9 cellular contexts compared by ENCODE assay signal in genomic region chr16:23642246-23642774, GRCh38. TPM values are rescaled to one million over a fixed set of nuclear protein-coding genes. Genes with fewer than 3 reads are reported as not detected.
DNase-seq lines count a peak whose midpoint lies in the region; ATAC-seq and TF ChIP-seq lines count a peak whose summit lies in the region.
"Had no signal": no experiment of that assay in that cellular context is flagged by ENCODE, and none has a peak within 500 bp of the region (broad histone marks: within the 10 kb centered on the region; RNA-seq: fewer than 3 reads in every experiment).

No MANE protein-coding gene starts in this region.

- no peak overlapping the region for H2BK120ac ChIP-seq in IMR-90 (ENCODE audit: low read depth, low read length)

- WGBS in IMR-90 (ENCODE audit: extremely low coverage in 2 of 2, insufficient read length in 1 of 2), 2 experiments: no CpG with 5 or more reads among the region's 14 CpGs

- no peaks in the 10 kb centered on the region for H3K9me3 ChIP-seq in IMR-90 (ENCODE audit: control insufficient read depth, insufficient read depth, low read length)
- H3K9me3 ChIP-seq in muscle layer of colon (ENCODE audit: low read length): no peaks in the 10 kb centered on the region

- CTCF ChIA-PET in IMR-90 (lab: Yijun Ruan, JAX): no interaction called here

- no peak for ATAC-seq in IMR-90 (ENCODE audit: low read depth)

- peak overlapping the region; percentile 11 for H3K23ac ChIP-seq in IMR-90 (ENCODE audit: low read depth, low read length)

- H3K4me1 ChIP-seq in ACC112 (ENCODE audit: control insufficient read depth, insufficient read depth, low read length, unreplicated experiment) (peaks cover 6% of the 10 kb centered on the region), IMR-90 (ENCODE audit: control insufficient read depth, insufficient read depth, low read length) (peaks cover 4% of the 10 kb centered on the region; the same call in 1 of the 2 replicates), muscle layer of colon (ENCODE audit: insufficient read depth, low read length) (peaks cover 20% of the 10 kb centered on the region)

- no peak overlapping the region for H3K4ac ChIP-seq in IMR-90 (ENCODE audit: low read depth, low read length)

- BruUV-seq in IMR-90 (replicated peaks; lab: Mats Ljungman, UMichigan): no TSS peak

- TF ChIP-seq RAD21 in IMR-90 (IDR thresholded peaks at IDR 0.05; ENCODE audit: low read length): no peak

- no peak overlapping the region for H4K5ac ChIP-seq in IMR-90 (ENCODE audit: low read depth, low read length)

- no peak for DNase-seq in IMR-90
- DNase-seq in cardiac fibroblast (ENCODE audit: low read depth in 2 of 2): peak in 1 of 2 donors; percentile 9
- DNase-seq in ACHN: no peak
- no peak for DNase-seq in epidermal melanocyte (ENCODE audit: insufficient read length, low spot score)
- no peak for DNase-seq in SHP77 (lab: John Stamatoyannopoulos, UW)
- DNase-seq in ureter (ENCODE audit: low spot score): no peak
- DNase-seq: NCI-H2171 treated with DMSO at 0.1 percent for 48 hours had no signal

- H4K91ac ChIP-seq in IMR-90 (ENCODE audit: insufficient read depth, low read depth, low read length): no peak overlapping the region

- H3K4me3 ChIP-seq in ACC112 (ENCODE audit: low read depth, low read length): peak overlapping the region; percentile 97
- peak overlapping the region; percentile 80 for H3K4me3 ChIP-seq in IMR-90 (ENCODE audit: insufficient read depth, low read depth, low read length)
- peak overlapping the region; percentile 98 to 100 for H3K4me3 ChIP-seq in cardiac fibroblast (replicated peaks in 1 of 2; ENCODE audit: low read depth in 2 of 2, low read length in 2 of 2)
- H3K4me3 ChIP-seq in muscle layer of colon (ENCODE audit: low read depth in 1 of 2, low read length in 2 of 2): peak overlapping the region; percentile 80 to 100

- POLR2A ChIA-PET in IMR-90 (lab: Charles Lee; ENCODE audit: unreplicated experiment): no interaction called here

- no peak overlapping the region for H3K18ac ChIP-seq in IMR-90 (ENCODE audit: low read depth, low read length)

- TF ChIP-seq CTCF in IMR-90 (conservative IDR thresholded peaks at IDR 0.05; ENCODE audit: low read depth, low read length): no peak
- no peak for TF ChIP-seq CTCF in cardiac fibroblast (IDR thresholded peaks at IDR 0.05; ENCODE audit: low read depth, low read length)

- dilution Hi-C loops in IMR-90 (cut with HindIII; ENCODE audit: low sequenced_read_pairs, unreplicated experiment): no loop called here

- H3K79me2 ChIP-seq in ACC112 (ENCODE audit: control insufficient read depth, insufficient read depth, low read length, unreplicated experiment): peaks cover 70% of the 10 kb centered on the region

- H2AFZ ChIP-seq in ACC112 (ENCODE audit: low read length, unreplicated experiment) (peak overlapping the region; percentile 75), IMR-90 (replicated peaks; ENCODE audit: low read length, poor library complexity) (no peak overlapping the region)

- H2AK5ac ChIP-seq in IMR-90 (ENCODE audit: low read depth, low read length): no peak overlapping the region

- no peaks in the 10 kb centered on the region for H3K27me3 ChIP-seq in ACC112 (ENCODE audit: insufficient read depth, low read length)
- no peaks in the 10 kb centered on the region for H3K27me3 ChIP-seq in IMR-90 (ENCODE audit: control insufficient read depth, insufficient read depth, low read length)
- H3K27me3 ChIP-seq in muscle layer of colon (ENCODE audit: control insufficient read depth in 1 of 2, insufficient read depth in 2 of 2, low read length in 2 of 2): no peaks in the 10 kb centered on the region

- peaks cover 29 to 39% of the 10 kb centered on the region in 2 experiments for H3K79me1 ChIP-seq in IMR-90 (ENCODE audit: low read depth in 1 of 2, low read length in 2 of 2)

- H3K9ac ChIP-seq in IMR-90 (ENCODE audit: low read depth, low read length) (peak overlapping the region; percentile 93), muscle layer of colon (ENCODE audit: low read length) (peak overlapping the region; percentile 96)

- TF ChIP-seq POLR2A in IMR-90 (IDR thresholded peaks at IDR 0.05; ENCODE audit: low read depth, low read length): no peak

- peaks cover 13% of the 10 kb centered on the region for H3K36me3 ChIP-seq in ACC112 (ENCODE audit: insufficient read depth, low read length)
- H3K36me3 ChIP-seq in IMR-90 (ENCODE audit: control insufficient read depth, insufficient read depth, low read length): peaks cover 10% of the 10 kb centered on the region
- H3K36me3 ChIP-seq in muscle layer of colon (ENCODE audit: insufficient read depth, low read length): peaks cover 10% of the 10 kb centered on the region

- H2AK9ac ChIP-seq in IMR-90 (replicated peaks; ENCODE audit: low read depth, low read length, poor library complexity): no peak overlapping the region

- intact Hi-C loops in IMR-90 (cut with micrococcal nuclease): loop anchor here (5.0 kb wide), 1 partner anchor 85 kb away; the partner anchor contains the start of genes EARS2 and UBFD1

- no peak overlapping the region for H2BK5ac ChIP-seq in IMR-90 (ENCODE audit: low read depth, low read length, poor library complexity, severe bottlenecking)

- H3K9me1 ChIP-seq in IMR-90 (ENCODE audit: insufficient read depth, low read length): peaks cover 2% of the 10 kb centered on the region; the same call in 1 of the 2 replicates

- H4K8ac ChIP-seq in IMR-90 (ENCODE audit: low read depth in 2 of 2, low read length in 2 of 2): 0 out of 4 replicates have a peak overlapping the region, but pooled peaks of 1 of the 2 experiments have one; percentile 1

- no peak overlapping the region for H3K14ac ChIP-seq in IMR-90 (replicated peaks; ENCODE audit: low read depth, low read length)

- H3K4me2 ChIP-seq in IMR-90 (ENCODE audit: low read depth, low read length): peak overlapping the region; percentile 93

- H2BK15ac ChIP-seq in IMR-90 (ENCODE audit: low read depth, low read length): no peak overlapping the region

- H4K20me1 ChIP-seq in IMR-90 (ENCODE audit: insufficient read depth, low read length): peaks cover 3% of the 10 kb centered on the region; the same call in 1 of the 2 replicates

- H2BK20ac ChIP-seq in IMR-90 (ENCODE audit: low read depth, low read length): no peak overlapping the region

- H3K27ac ChIP-seq in ACC112 (ENCODE audit: low read depth, low read length) (no peak overlapping the region), IMR-90 (ENCODE audit: insufficient read depth, low read length) (no peak overlapping the region), muscle layer of colon (ENCODE audit: low read depth, low read length) (no peak overlapping the region)

- no peak overlapping the region for H3K56ac ChIP-seq in IMR-90 (ENCODE audit: extremely low read depth, insufficient read depth, low read length)

- in situ Hi-C loops in IMR-90 (cut with MboI; ENCODE audit: low sequenced_read_pairs) (no loop called here), ACHN (cut with HindIII; ENCODE audit: low pct_ligation_motif_present, low pct_unique_long_range_greater_than_20kb, low sequenced_read_pairs) (no loop called here)

TF ChIP-seq in IMR-90, 13 proteins besides CTCF, POLR2A, EP300 and RAD21:
- TF ChIP-seq SMC3 (IDR thresholded peaks at IDR 0.05; ENCODE audit: low read depth, low read length) (no peak), ELK1 (IDR thresholded peaks at IDR 0.05; ENCODE audit: borderline replicate concordance, low read depth, low read length) (no peak), CEBPB (IDR thresholded peaks at IDR 0.05; ENCODE audit: low read depth, low read length) (no peak), MAZ (IDR thresholded peaks at IDR 0.05; ENCODE audit: borderline replicate concordance, low read depth, low read length) (no peak), USF2 (IDR thresholded peaks at IDR 0.05; ENCODE audit: low read depth, low read length) (no peak)

RNA-seq across cellular contexts. Expression of gene DCTN5, which starts 1.0 kb away (rescaled TPM):
- total RNA-seq in IMR-90 (2012; rRNA removed) (111 and 121 TPM in 2 replicates), ureter (76.8 TPM)
- 43.3 and 49.6 TPM in 2 replicates for polyA plus RNA-seq in IMR-90 (2012; rRNA removed)
- polyA plus RNA-seq in IMR-90 (2012; cell fraction: cytosol; rRNA removed): 10.9 and 13.9 TPM in 2 replicates
- 14.4 and 61.6 TPM in 2 replicates for polyA plus RNA-seq in IMR-90 (2012; cell fraction: nucleus; rRNA removed; ENCODE audit: low replicate concordance)

RNA-seq across cellular contexts. Expression of gene PALB2, which starts 1.2 kb away (rescaled TPM):
- total RNA-seq in IMR-90 (2012; rRNA removed) (8.6 and 11.7 TPM in 2 replicates), ureter (21.3 TPM)
- polyA plus RNA-seq in IMR-90 (2012; rRNA removed): 3.1 and 4.1 TPM in 2 replicates
- 0.63 and 0.70 TPM in 2 replicates for polyA plus RNA-seq in IMR-90 (2012; cell fraction: cytosol; rRNA removed)
- polyA plus RNA-seq in IMR-90 (2012; cell fraction: nucleus; rRNA removed; ENCODE audit: low replicate concordance): 1.1 and 5.1 TPM in 2 replicates

RNA-seq across cellular contexts. Expression of gene PLK1, which starts 36.4 kb away (rescaled TPM):
- 19.4 and 20.0 TPM in 2 replicates for total RNA-seq in IMR-90 (2012; rRNA removed)
- polyA plus RNA-seq in IMR-90 (2012; rRNA removed): 59.0 and 67.8 TPM in 2 replicates
- 37.4 and 47.0 TPM in 2 replicates for polyA plus RNA-seq in IMR-90 (2012; cell fraction: cytosol; rRNA removed)
- polyA plus RNA-seq in IMR-90 (2012; cell fraction: nucleus; rRNA removed; ENCODE audit: low replicate concordance): 45.1 and 98.3 TPM in 2 replicates
- total RNA-seq in ureter: 2.1 TPM

RNA-seq across cellular contexts. Expression of gene NDUFAB1, which starts 46.2 kb away (rescaled TPM):
- 114 and 117 TPM in 2 replicates for total RNA-seq in IMR-90 (2012; rRNA removed)
- polyA plus RNA-seq in IMR-90 (2012; rRNA removed): 146 and 185 TPM in 2 replicates
- polyA plus RNA-seq in IMR-90 (2012; cell fraction: cytosol; rRNA removed): 210 and 224 TPM in 2 replicates
- polyA plus RNA-seq in IMR-90 (2012; cell fraction: nucleus; rRNA removed; ENCODE audit: low replicate concordance): 44.0 and 64.7 TPM in 2 replicates
- total RNA-seq in ureter: 60.1 TPM
